ENCODE assay signal across 1 cellular context in genomic region chr5:54310433-54311177, GRCh38.
TF ChIP-seq lines count a peak whose summit lies in the region.

Gene ARL15, minus strand, starts transcription at chr5:54310573.

TF ChIP-seq in HepG2, 621 proteins besides CTCF, POLR2A, EP300 and RAD21 (continued from another document and continues in another):
- TF ChIP-seq NFAT5 (CRISPR knock-in tag; IDR thresholded peaks at IDR 0.05), result no peak
- TF ChIP-seq ZFYVE20 (CRISPR knock-in tag; IDR thresholded peaks at IDR 0.05; ENCODE audit: borderline replicate concordance, low read depth), result no peak
- TF ChIP-seq FUBP1 (CRISPR knock-in tag; IDR thresholded peaks at IDR 0.05; ENCODE audit: borderline replicate concordance), result no peak
- no peak for TF ChIP-seq SSRP1 (CRISPR knock-in tag; IDR thresholded peaks at IDR 0.05)
- no peak for TF ChIP-seq ZC3H4 (CRISPR knock-in tag; IDR thresholded peaks at IDR 0.05; ENCODE audit: borderline replicate concordance)
- TF ChIP-seq MXD4 (CRISPR knock-in tag; IDR thresholded peaks at IDR 0.05), result no peak
- peak; percentile 55; the same call in 1 of the 2 replicates for TF ChIP-seq ZNF605 (CRISPR knock-in tag; IDR thresholded peaks at IDR 0.05)
- TF ChIP-seq SCMH1 (CRISPR knock-in tag; IDR thresholded peaks at IDR 0.05; ENCODE audit: borderline replicate concordance), result no peak
- peak; percentile 35; the same call in 1 of the 2 replicates for TF ChIP-seq TBX2 (CRISPR knock-in tag; IDR thresholded peaks at IDR 0.05; ENCODE audit: borderline replicate concordance)
- no peak for TF ChIP-seq SALL2 (CRISPR knock-in tag; IDR thresholded peaks at IDR 0.05)
- TF ChIP-seq PLRG1 (conservative IDR thresholded peaks at IDR 0.05), result no peak
- no peak for TF ChIP-seq ZBTB8A (CRISPR knock-in tag; IDR thresholded peaks at IDR 0.05; ENCODE audit: borderline replicate concordance, low read depth)
- no peak; the same call in 1 of the 2 replicates for TF ChIP-seq LCORL (IDR thresholded peaks at IDR 0.05)
- TF ChIP-seq LCORL (CRISPR knock-in tag; IDR thresholded peaks at IDR 0.05), result 0 out of 2 replicates have a peak, but pooled peaks have one; percentile 34
- no peak for TF ChIP-seq CHCHD3 (CRISPR knock-in tag; IDR thresholded peaks at IDR 0.05)
- TF ChIP-seq ZBTB34 (CRISPR knock-in tag; IDR thresholded peaks at IDR 0.05), result no peak
- peak; percentile 34; the same call in 1 of the 2 replicates for TF ChIP-seq REPIN1 (CRISPR knock-in tag; IDR thresholded peaks at IDR 0.05; ENCODE audit: borderline replicate concordance, low read depth)
- TF ChIP-seq CBX2 (IDR thresholded peaks at IDR 0.05; ENCODE audit: low read depth, low read length), result no peak
- no peak for TF ChIP-seq CBX2 (CRISPR knock-in tag; IDR thresholded peaks at IDR 0.05; ENCODE audit: low read depth)
- no peak for TF ChIP-seq NAIF1 (CRISPR knock-in tag; IDR thresholded peaks at IDR 0.05; ENCODE audit: borderline replicate concordance)
- no peak for TF ChIP-seq ZC3H13 (CRISPR knock-in tag; IDR thresholded peaks at IDR 0.05)
- no peak for TF ChIP-seq ZNF33A (CRISPR knock-in tag; IDR thresholded peaks at IDR 0.05; ENCODE audit: borderline replicate concordance)
- TF ChIP-seq JUND (CRISPR knock-in tag; IDR thresholded peaks at IDR 0.05), result no peak
- TF ChIP-seq ZNF280B (CRISPR knock-in tag; IDR thresholded peaks at IDR 0.05; ENCODE audit: borderline replicate concordance), result 0 out of 2 replicates have a peak, but pooled peaks have one; percentile 61
- TF ChIP-seq MAFK (conservative IDR thresholded peaks at IDR 0.05 in 1 of 2, IDR thresholded peaks at IDR 0.05 in 1 of 2; ENCODE audit: low read length in 2 of 2), result peak in 1 of 2 experiments; percentile 15; a peak in 2 of 4 replicates
- no peak; the same call in 1 of the 2 replicates for TF ChIP-seq ZNF788 (CRISPR knock-in tag; IDR thresholded peaks at IDR 0.05; ENCODE audit: borderline replicate concordance)
- TF ChIP-seq CBFB (CRISPR knock-in tag; IDR thresholded peaks at IDR 0.05), result 0 out of 2 replicates have a peak, but pooled peaks have one; percentile 25
- TF ChIP-seq ZNF850 (CRISPR knock-in tag; conservative IDR thresholded peaks at IDR 0.05), result no peak
- no peak for TF ChIP-seq MLX (CRISPR knock-in tag; IDR thresholded peaks at IDR 0.05)
- no peak; the same call in 1 of the 2 replicates for TF ChIP-seq ZFP37 (CRISPR knock-in tag; IDR thresholded peaks at IDR 0.05; ENCODE audit: borderline replicate concordance)
- TF ChIP-seq FOXO1 (CRISPR knock-in tag; IDR thresholded peaks at IDR 0.05), result no peak
- 0 out of 2 replicates have a peak, but pooled peaks have one; percentile 19 for TF ChIP-seq ZNF136 (CRISPR knock-in tag; IDR thresholded peaks at IDR 0.05; ENCODE audit: low read depth)
- TF ChIP-seq MXI1 (IDR thresholded peaks at IDR 0.05; ENCODE audit: borderline replicate concordance, low read depth, low read length), result peak; percentile 41; the same call in 1 of the 3 replicates
- TF ChIP-seq ZBTB46 (CRISPR knock-in tag; IDR thresholded peaks at IDR 0.05; ENCODE audit: borderline replicate concordance), result no peak
- no peak for TF ChIP-seq ATM (IDR thresholded peaks at IDR 0.05; ENCODE audit: borderline replicate concordance)
- no peak for TF ChIP-seq ZNF232 (CRISPR knock-in tag; IDR thresholded peaks at IDR 0.05; ENCODE audit: borderline replicate concordance)
- no peak for TF ChIP-seq ZNF17 (CRISPR knock-in tag; IDR thresholded peaks at IDR 0.05)
- TF ChIP-seq ZNF224 (CRISPR knock-in tag; IDR thresholded peaks at IDR 0.05), result no peak
- no peak for TF ChIP-seq SOX5 (CRISPR knock-in tag; IDR thresholded peaks at IDR 0.05; ENCODE audit: borderline replicate concordance)
- no peak for TF ChIP-seq CSRNP1 (CRISPR knock-in tag; IDR thresholded peaks at IDR 0.05)
- TF ChIP-seq ZMYM3 (CRISPR knock-in tag; IDR thresholded peaks at IDR 0.05), result no peak
- no peak for TF ChIP-seq THAP9 (CRISPR knock-in tag; IDR thresholded peaks at IDR 0.05; ENCODE audit: borderline replicate concordance)
- TF ChIP-seq KDM4B (CRISPR knock-in tag; IDR thresholded peaks at IDR 0.05), result no peak
- no peak for TF ChIP-seq ZNF513 (CRISPR knock-in tag; conservative IDR thresholded peaks at IDR 0.05)
- no peak for TF ChIP-seq EHMT2 (IDR thresholded peaks at IDR 0.05; ENCODE audit: borderline replicate concordance, low read depth, low read length)
- no peak for TF ChIP-seq ZNF749 (CRISPR knock-in tag; IDR thresholded peaks at IDR 0.05; ENCODE audit: borderline replicate concordance)
- TF ChIP-seq ZNF207 (IDR thresholded peaks at IDR 0.05; ENCODE audit: borderline replicate concordance), result no peak
- TF ChIP-seq ZNF33B (CRISPR knock-in tag; IDR thresholded peaks at IDR 0.05), result no peak
